15 cellular contexts compared by ENCODE assay signal in genomic region chr20:3803854-3804253, GRCh38. TPM values are rescaled to one million over a fixed set of nuclear protein-coding genes. Genes with fewer than 3 reads are reported as not detected.
DNase-seq lines count a peak whose midpoint lies in the region; ATAC-seq and TF ChIP-seq lines count a peak whose summit lies in the region.
"Had no signal": no experiment of that assay in that cellular context is flagged by ENCODE, and none has a peak within 500 bp of the region (broad histone marks: within the 10 kb centered on the region; RNA-seq: fewer than 3 reads in every experiment).

No MANE protein-coding gene starts in this region.

- intact Hi-C loops in CD4-positive, alpha-beta T cell (cut with DNase I, micrococcal nuclease), result no loop called here
- intact Hi-C loops in lower lobe of right lung (cut with DNase I), result no loop called here

- POLR2A ChIA-PET in CD4-positive, alpha-beta T cell (lab: Charles Lee), result interaction anchor here (1.1 kb wide), 1 partner anchor 12 kb away, joined by 3 read pairs; no protein-coding TSS in a partner anchor

- no peak for ATAC-seq in CD4-positive, alpha-beta T cell (ENCODE audit: poor library complexity)
- ATAC-seq in activated naive CD4-positive, alpha-beta T cell treated with anti-CD3 and anti-CD28 coated beads, Interleukin-2, amount 50 U/mL, for 72 hours, result no peak
- ATAC-seq in lower lobe of right lung (no peak), GM19023 (IDR thresholded peaks at IDR 0.05; ENCODE audit: unreplicated experiment) (no peak)

- H3K27me3 ChIP-seq in CD4-positive, alpha-beta T cell (ENCODE audit: control insufficient read depth, insufficient read depth, low read length), result no peaks in the 10 kb centered on the region
- no peaks in the 10 kb centered on the region for H3K27me3 ChIP-seq in lower lobe of right lung (ENCODE audit: low read depth)
- H3K27me3 ChIP-seq in WERI-Rb-1 (ENCODE audit: insufficient read depth, low read depth, severe bottlenecking), result no peaks in the 10 kb centered on the region

- peak overlapping the region; percentile 95 for H3K27ac Mint-ChIP-seq in CD4-positive, alpha-beta T cell
- H3K27ac Mint-ChIP-seq in activated naive CD4-positive, alpha-beta T cell treated with anti-CD3 and anti-CD28 coated beads, Interleukin-2, amount 50 U/mL, for 72 hours, result peak overlapping the region; percentile 10 to 72

- H3K36me3 ChIP-seq in lower lobe of right lung, result peaks cover 67% of the 10 kb centered on the region
- H3K36me3 ChIP-seq in WERI-Rb-1, result peaks cover 58% of the 10 kb centered on the region

- H3K4me3 Mint-ChIP-seq in CD4-positive, alpha-beta T cell, result peak overlapping the region; percentile 61

- no peaks in the 10 kb centered on the region for H3K9me3 Mint-ChIP-seq in CD4-positive, alpha-beta T cell
- no peaks in the 10 kb centered on the region for H3K9me3 Mint-ChIP-seq in activated naive CD4-positive, alpha-beta T cell treated with anti-CD3 and anti-CD28 coated beads, Interleukin-2, amount 50 U/mL, for 72 hours

- no peak overlapping the region for H3K4me3 ChIP-seq in lower lobe of right lung
- no peak overlapping the region for H3K4me3 ChIP-seq in foreskin fibroblast (ENCODE audit: low read depth in 1 of 2, low read length in 2 of 2)
- H3K4me3 ChIP-seq in WERI-Rb-1 (ENCODE audit: low read depth, low read length), result no peak overlapping the region

- CTCF ChIA-PET in CD4-positive, alpha-beta T cell (lab: Charles Lee), result no interaction called here

- H3K4me1 Mint-ChIP-seq in CD4-positive, alpha-beta T cell (ENCODE audit: low read depth), result peaks cover 82% of the 10 kb centered on the region

- peaks cover 84% of the 10 kb centered on the region for H3K36me3 Mint-ChIP-seq in CD4-positive, alpha-beta T cell (ENCODE audit: low read depth)
- peaks cover 35 to 46% of the 10 kb centered on the region in 2 donors for H3K36me3 Mint-ChIP-seq in activated naive CD4-positive, alpha-beta T cell treated with anti-CD3 and anti-CD28 coated beads, Interleukin-2, amount 50 U/mL, for 72 hours

- no peaks in the 10 kb centered on the region for H3K9me3 ChIP-seq in CD4-positive, alpha-beta T cell (ENCODE audit: control insufficient read depth, low read length)
- no peaks in the 10 kb centered on the region for H3K9me3 ChIP-seq in lower lobe of right lung
- no peaks in the 10 kb centered on the region for H3K9me3 ChIP-seq in WERI-Rb-1 (ENCODE audit: severe bottlenecking)

- H3K27me3 Mint-ChIP-seq in CD4-positive, alpha-beta T cell, result no peaks in the 10 kb centered on the region

- peaks cover 100% of the 10 kb centered on the region for H3K4me1 ChIP-seq in lower lobe of right lung

- DNase-seq in CD4-positive, alpha-beta T cell, result no peak
- no peak for DNase-seq in activated naive CD4-positive, alpha-beta T cell treated with anti-CD3 and anti-CD28 coated beads, Interleukin-2, amount 50 U/mL, for 72 hours (ENCODE audit: low spot score in 2 of 2)
- DNase-seq in lower lobe of right lung (peak; percentile 41), foreskin fibroblast (no peak), WERI-Rb-1 (no peak), GM10266 (ENCODE audit: extremely low spot score) (no peak)
- DNase-seq: H7, Kasumi-1, midbrain, NCI-H2081, NCI-H774 had no signal

- TF ChIP-seq CTCF in 22Rv1 (IDR thresholded peaks at IDR 0.05), result no peak
- no peak for TF ChIP-seq CTCF in CD4-positive, alpha-beta T cell (IDR thresholded peaks at IDR 0.05)
- TF ChIP-seq CTCF in lower lobe of right lung (IDR thresholded peaks at IDR 0.05), result no peak
- TF ChIP-seq CTCF in foreskin fibroblast (IDR thresholded peaks at IDR 0.05; ENCODE audit: low read depth, low read length), result no peak
- TF ChIP-seq CTCF in WERI-Rb-1 (IDR thresholded peaks at IDR 0.05; ENCODE audit: low read depth, low read length), result no peak
- no peak for TF ChIP-seq CTCF in GM10266 (IDR thresholded peaks at IDR 0.05; ENCODE audit: control insufficient read depth, insufficient read depth, low read depth, missing control alignments)

- H3K27ac ChIP-seq in 22Rv1, result 0 out of 2 replicates have a peak overlapping the region, but pooled peaks have one; percentile 99
- H3K27ac ChIP-seq in CD4-positive, alpha-beta T cell (ENCODE audit: low read depth, low read length), result peak overlapping the region; percentile 78
- peak overlapping the region; percentile 83 for H3K27ac ChIP-seq in lower lobe of right lung
- H3K27ac ChIP-seq in WERI-Rb-1, result no peak overlapping the region
- H3K27ac ChIP-seq: parathyroid adenoma had no signal

RNA-seq across cellular contexts. Expression of gene CDC25B, which starts 7.7 kb away (rescaled TPM):
- 100 to 1,000 TPM; 144 TPM for total RNA-seq in CD4-positive, alpha-beta T cell
- 100 to 1,000 TPM in 1 of 2 donors, 10 to 100 TPM in 1; 72.9 to 168 TPM for total RNA-seq in activated naive CD4-positive, alpha-beta T cell treated with anti-CD3 and anti-CD28 coated beads, Interleukin-2, amount 50 U/mL, for 72 hours
- total RNA-seq in lower lobe of right lung, result 97.7 TPM

RNA-seq across cellular contexts. Expression of gene AP5S1, which starts 16.5 kb away (rescaled TPM):
- total RNA-seq in CD4-positive, alpha-beta T cell, result 1 to 10 TPM; 6.0 TPM
- total RNA-seq in activated naive CD4-positive, alpha-beta T cell treated with anti-CD3 and anti-CD28 coated beads, Interleukin-2, amount 50 U/mL, for 72 hours, result 10 to 100 TPM; 10.6 to 17.8 TPM
- total RNA-seq in lower lobe of right lung, result 11.1 TPM

RNA-seq across cellular contexts. Expression of gene CENPB, which starts 17.3 kb away (rescaled TPM):
- 10 to 100 TPM; 25.1 to 25.3 TPM for total RNA-seq in CD4-positive, alpha-beta T cell
- 10 to 100 TPM; 34.4 to 48.1 TPM for total RNA-seq in activated naive CD4-positive, alpha-beta T cell treated with anti-CD3 and anti-CD28 coated beads, Interleukin-2, amount 50 U/mL, for 72 hours
- total RNA-seq in lower lobe of right lung, result 76.2 TPM

RNA-seq across cellular contexts. Expression of gene SPEF1, which starts 22.6 kb away (rescaled TPM):
- not detected for total RNA-seq in CD4-positive, alpha-beta T cell
- total RNA-seq in activated naive CD4-positive, alpha-beta T cell treated with anti-CD3 and anti-CD28 coated beads, Interleukin-2, amount 50 U/mL, for 72 hours, result under 1 TPM in 1 of 2 donors, not detected in 1; 0.14 TPM
- 3.9 TPM for total RNA-seq in lower lobe of right lung
- total RNA-seq: urinary bladder had no signal

RNA-seq across cellular contexts. Expression of gene ADISSP, which starts 36.3 kb away (rescaled TPM):
- total RNA-seq in CD4-positive, alpha-beta T cell, result 10 to 100 TPM; 11.2 to 11.6 TPM
- total RNA-seq in activated naive CD4-positive, alpha-beta T cell treated with anti-CD3 and anti-CD28 coated beads, Interleukin-2, amount 50 U/mL, for 72 hours, result 10 to 100 TPM; 44.7 to 45.0 TPM
- total RNA-seq in lower lobe of right lung, result 33.2 TPM
